Comparison of ENCODE assay signal across 13 cellular contexts in genomic region chr5:100634937-100635336, GRCh38.
DNase-seq lines count a peak whose midpoint lies in the region; ATAC-seq and TF ChIP-seq lines count a peak whose summit lies in the region.
"Had no signal": no experiment of that assay in that cellular context is flagged by ENCODE, and none has a peak within 500 bp of the region (broad histone marks: within the 10 kb centered on the region; RNA-seq: fewer than 3 reads in every experiment).

No MANE protein-coding gene starts in this region.

- H3K23ac ChIP-seq in neuronal stem cell (ENCODE audit: low read depth, low read length, poor library complexity) = no peak overlapping the region

- no peak overlapping the region for H3K14ac ChIP-seq in neuronal stem cell (ENCODE audit: low read length)

- H3K9ac ChIP-seq in fibroblast of lung (ENCODE audit: insufficient read depth, low read length) = no peak overlapping the region
- no peak overlapping the region for H3K9ac ChIP-seq in neuronal stem cell (ENCODE audit: low read depth, low read length, poor library complexity)

- no peaks in the 10 kb centered on the region for H3K27me3 ChIP-seq in fibroblast of lung (ENCODE audit: control insufficient read depth, insufficient read depth, low read length)
- no peaks in the 10 kb centered on the region for H3K27me3 ChIP-seq in neuronal stem cell (ENCODE audit: control insufficient read depth in 3 of 3, insufficient read depth in 3 of 3, low read depth in 1 of 3, low read length in 3 of 3)
- H3K27me3 ChIP-seq: stomach had no signal

- no peak overlapping the region for H3K4ac ChIP-seq in neuronal stem cell (ENCODE audit: low read length)

- H3K18ac ChIP-seq in neuronal stem cell (ENCODE audit: low read length) = no peak overlapping the region

- H3K79me2 ChIP-seq in fibroblast of lung (ENCODE audit: control insufficient read depth, insufficient read depth, low read length) = no peaks in the 10 kb centered on the region

- no peaks in the 10 kb centered on the region for H3K79me1 ChIP-seq in neuronal stem cell (ENCODE audit: low read depth, low read length)

- H3K27ac ChIP-seq in fibroblast of lung (ENCODE audit: insufficient read depth, low read length) = no peak overlapping the region
- no peak overlapping the region for H3K27ac ChIP-seq in neuronal stem cell (replicated peaks; ENCODE audit: low read length)
- H3K27ac ChIP-seq: stomach had no signal

- H3K4me2 ChIP-seq in fibroblast of lung (ENCODE audit: extremely low read depth, insufficient read depth, low read length) (no peak overlapping the region), neuronal stem cell (ENCODE audit: insufficient read depth, low read length, poor library complexity, severe bottlenecking) (no peak overlapping the region)

- no peak overlapping the region for H4K8ac ChIP-seq in neuronal stem cell (ENCODE audit: low read depth, low read length)

- no CpG with 5 or more reads among the region's 1 CpG for WGBS in neuronal stem cell (ENCODE audit: extremely low coverage in 2 of 2, insufficient read length in 2 of 2, insufficient replicate concordance in 1 of 2), 2 donors

- TF ChIP-seq CTCF in fibroblast of lung (conservative IDR thresholded peaks at IDR 0.05 in 1 of 2, IDR thresholded peaks at IDR 0.05 in 1 of 2; ENCODE audit: low read depth in 1 of 2, low read length in 2 of 2) = no peak

- H2BK12ac ChIP-seq in neuronal stem cell (ENCODE audit: low read length) = no peak overlapping the region

- ATAC-seq in GM19035 (IDR thresholded peaks at IDR 0.05; ENCODE audit: unreplicated experiment) = peak; percentile 61
- peak; percentile 77 for ATAC-seq in HG03378 (IDR thresholded peaks at IDR 0.05; ENCODE audit: unreplicated experiment)
- ATAC-seq: activated CD8-positive, alpha-beta T cell treated with anti-CD3 and anti-CD28 coated beads for 36 hours had no signal

- no peak overlapping the region for H2AFZ ChIP-seq in fibroblast of lung (ENCODE audit: low read length)
- H2AFZ ChIP-seq in neuronal stem cell (ENCODE audit: low read length) = no peak overlapping the region

- H4K91ac ChIP-seq in neuronal stem cell (ENCODE audit: low read depth, low read length, poor library complexity) = no peak overlapping the region

- H3K4me1 ChIP-seq in fibroblast of lung (ENCODE audit: control insufficient read depth, extremely low read depth, insufficient read depth, low read length) = no peaks in the 10 kb centered on the region
- peaks cover 0 to 6% of the 10 kb centered on the region in 2 donors for H3K4me1 ChIP-seq in neuronal stem cell (ENCODE audit: control insufficient read depth in 2 of 2, insufficient read depth in 1 of 2, low read depth in 1 of 2, low read length in 2 of 2)
- H3K4me1 ChIP-seq: stomach had no signal

- no peak overlapping the region for H2BK5ac ChIP-seq in neuronal stem cell (ENCODE audit: low read length)

- peak; percentile 36 for DNase-seq in HCEC 1CT
- DNase-seq in fibroblast of lung (ENCODE audit: low read depth in 2 of 2) = peak; percentile 13 to 41
- DNase-seq in HPDE6-E6E7 (ENCODE audit: extremely low spot score) = no peak
- DNase-seq in neuronal stem cell (ENCODE audit: low spot score) = no peak
- no peak for DNase-seq in HT-29 (ENCODE audit: low spot score)
- no peak for DNase-seq in NCI-H774 (lab: John Stamatoyannopoulos, UW)
- DNase-seq: activated CD8-positive, alpha-beta T cell treated with anti-CD3 and anti-CD28 coated beads for 36 hours; activated naive CD4-positive, alpha-beta T cell treated with anti-CD3 and anti-CD28 coated beads, Interleukin-2, amount 10 ng/mL, durations not matched to agents 7 days and 5 days; EL; NCI-H187; stomach had no signal

- H3K4me3 ChIP-seq in fibroblast of lung (replicated peaks in 1 of 4; ENCODE audit: control extremely low read depth in 1 of 4, insufficient read depth in 1 of 4, low read depth in 3 of 4, low read length in 4 of 4) (no peak overlapping the region), neuronal stem cell (ENCODE audit: low read length in 2 of 2) (no peak overlapping the region)
- H3K4me3 ChIP-seq: stomach had no signal

- no peaks in the 10 kb centered on the region for H4K20me1 ChIP-seq in fibroblast of lung (ENCODE audit: control insufficient read depth, extremely low read depth, insufficient read depth, low read length)

- no peak overlapping the region for H2BK15ac ChIP-seq in neuronal stem cell (ENCODE audit: low read length)

- no peak overlapping the region for H2BK120ac ChIP-seq in neuronal stem cell (ENCODE audit: low read depth, low read length)

- H3K9me3 ChIP-seq in fibroblast of lung (ENCODE audit: control insufficient read depth, insufficient read depth, low read depth, low read length) (no peaks in the 10 kb centered on the region), neuronal stem cell (replicated peaks in 1 of 2; ENCODE audit: control insufficient read depth in 2 of 2, insufficient read depth in 1 of 2, low read depth in 1 of 2, low read length in 2 of 2) (peaks cover 0 to 2% of the 10 kb centered on the region in 2 donors)
- H3K9me3 ChIP-seq: stomach had no signal

- H3K36me3 ChIP-seq in fibroblast of lung (ENCODE audit: control insufficient read depth, insufficient read depth, low read length) = no peaks in the 10 kb centered on the region
- no peaks in the 10 kb centered on the region for H3K36me3 ChIP-seq in neuronal stem cell (replicated peaks in 1 of 2; ENCODE audit: control insufficient read depth in 2 of 2, insufficient read depth in 2 of 2, low read length in 2 of 2)
- H3K36me3 ChIP-seq: stomach had no signal

- no peak overlapping the region for H2AK5ac ChIP-seq in neuronal stem cell (ENCODE audit: low read depth, low read length)

Comparison
In these comparisons a context has a peak if more than half of its experiments do, and no peak if none do; other contexts are left out.
1. DNase-seq: peak in HCEC 1CT (single experiment) and fibroblast of lung (2 of 2); none in HPDE6-E6E7 (single experiment), neuronal stem cell (single experiment), HT-29 (single experiment) and NCI-H774 (single experiment).